ENCODE assay signal across 13 cellular contexts in genomic region chr1:162856260-162856659, GRCh38. TPM values are rescaled to one million over a fixed set of nuclear protein-coding genes. Genes with fewer than 3 reads are reported as not detected.
DNase-seq lines count a peak whose midpoint lies in the region; ATAC-seq and TF ChIP-seq lines count a peak whose summit lies in the region.
"Had no signal": no experiment of that assay in that cellular context is flagged by ENCODE, and none has a peak within 500 bp of the region (broad histone marks: within the 10 kb centered on the region; RNA-seq: fewer than 3 reads in every experiment).

No MANE protein-coding gene starts in this region.

- CTCF ChIA-PET in RWPE1 (lab: Yijun Ruan, JAX), result no interaction called here

- H2AFZ ChIP-seq in fibroblast of lung (ENCODE audit: low read length), result no peak overlapping the region

- no peak for ATAC-seq in thoracic aorta (ENCODE audit: insufficient number of reproducible peaks, low FRiP score, low read depth)
- no peak for ATAC-seq in HG02970 (IDR thresholded peaks at IDR 0.05; ENCODE audit: low FRiP score, unreplicated experiment)
- no peak for ATAC-seq in HG03442 (IDR thresholded peaks at IDR 0.05; ENCODE audit: unreplicated experiment)

- H3K27ac ChIP-seq in RWPE1, result no peak overlapping the region
- H3K27ac ChIP-seq in fibroblast of lung (ENCODE audit: insufficient read depth, low read length), result peak overlapping the region; percentile 29
- H3K27ac ChIP-seq in thoracic aorta, result peak overlapping the region; percentile 66 to 95
- H3K27ac ChIP-seq: 22Rv1 had no signal

- H3K4me1 ChIP-seq in fibroblast of lung (ENCODE audit: control insufficient read depth, extremely low read depth, insufficient read depth, low read length) (peaks cover 13% of the 10 kb centered on the region), thoracic aorta (ENCODE audit: control insufficient read depth in 1 of 2, low read depth in 2 of 2) (peaks cover 30 to 61% of the 10 kb centered on the region in 2 donors)

- H4K20me1 ChIP-seq in fibroblast of lung (ENCODE audit: control insufficient read depth, extremely low read depth, insufficient read depth, low read length), result no peaks in the 10 kb centered on the region

- DNase-seq in DMS79 treated with DMSO at 0.1 percent for 48 hours (lab: John Stamatoyannopoulos, UW) (peak; percentile 27), DMS79 (lab: John Stamatoyannopoulos, UW) (no peak), RWPE1 (ENCODE audit: low spot score) (peak; percentile 60), fibroblast of lung (ENCODE audit: low read depth in 2 of 2) (peak; percentile 74 to 99), thoracic aorta (ENCODE audit: low spot score) (no peak), NCI-H524 (lab: John Stamatoyannopoulos, UW) (no peak)
- DNase-seq: activated B cell treated with CpG ODN at 0.5 μM for 24 hours, KG1, retina had no signal

- no peak overlapping the region for H3K9ac ChIP-seq in fibroblast of lung (ENCODE audit: insufficient read depth, low read length)

- H3K36me3 ChIP-seq in fibroblast of lung (ENCODE audit: control insufficient read depth, insufficient read depth, low read length) (no peaks in the 10 kb centered on the region), thoracic aorta (no peaks in the 10 kb centered on the region)

- no peaks in the 10 kb centered on the region for H3K9me3 ChIP-seq in fibroblast of lung (ENCODE audit: control insufficient read depth, insufficient read depth, low read depth, low read length)
- H3K9me3 ChIP-seq in thoracic aorta, result no peaks in the 10 kb centered on the region

- no peak for TF ChIP-seq CTCF in RWPE1 (conservative IDR thresholded peaks at IDR 0.05; ENCODE audit: low read depth)
- no peak for TF ChIP-seq CTCF in fibroblast of lung (conservative IDR thresholded peaks at IDR 0.05 in 1 of 2, IDR thresholded peaks at IDR 0.05 in 1 of 2; ENCODE audit: low read depth in 1 of 2, low read length in 2 of 2)
- no peak for TF ChIP-seq CTCF in thoracic aorta (IDR thresholded peaks at IDR 0.05)

- POLR2A ChIA-PET in RWPE1 (lab: Yijun Ruan, JAX; ENCODE audit: low non-redundant PET), result no interaction called here

- no peak overlapping the region for H3K4me2 ChIP-seq in fibroblast of lung (ENCODE audit: extremely low read depth, insufficient read depth, low read length)

- H3K27me3 ChIP-seq in fibroblast of lung (ENCODE audit: control insufficient read depth, insufficient read depth, low read length) (no peaks in the 10 kb centered on the region), thoracic aorta (replicated peaks; ENCODE audit: insufficient read depth) (no peaks in the 10 kb centered on the region)

- H3K79me2 ChIP-seq in fibroblast of lung (ENCODE audit: control insufficient read depth, insufficient read depth, low read length), result no peaks in the 10 kb centered on the region

- H3K4me3 ChIP-seq in fibroblast of lung (replicated peaks in 1 of 4; ENCODE audit: control extremely low read depth in 1 of 4, insufficient read depth in 1 of 4, low read depth in 3 of 4, low read length in 4 of 4) (no peak overlapping the region), thoracic aorta (no peak overlapping the region)

RNA-seq across cellular contexts. Expression of gene CCDC190, which starts 4.7 kb away (rescaled TPM):
- not detected in 2 replicates for total RNA-seq in fibroblast of lung
- 0.16 and 0.36 TPM in 2 replicates for polyA plus RNA-seq in fibroblast of lung
- polyA plus RNA-seq in fibroblast of lung (2012), result 0.42 TPM in 1 of 2 replicates, not detected in the other
- polyA minus RNA-seq in fibroblast of lung (ENCODE audit: low replicate concordance), result not detected in 2 replicates
- 10 to 100 TPM in 1 of 2 donors, not detected in 1; 15.6 TPM for total RNA-seq in thoracic aorta
- total RNA-seq: activated B cell treated with CpG ODN at 0.5 μM for 24 hours, liver had no signal
- polyA plus RNA-seq: liver had no signal

Comparison
In these comparisons a context has a peak if more than half of its experiments do, and no peak if none do; other contexts are left out.
1. DNase-seq: peak in DMS79 treated with DMSO at 0.1 percent for 48 hours (single experiment), RWPE1 (single experiment) and fibroblast of lung (2 of 2); none in DMS79 (single experiment), thoracic aorta (single experiment) and NCI-H524 (0 of 2).